ENCODE assay signal across 20 cellular contexts in genomic region chr2:118913805-118914645, GRCh38. TPM values are rescaled to one million over a fixed set of nuclear protein-coding genes. Genes with fewer than 3 reads are reported as not detected.
DNase-seq lines count a peak whose midpoint lies in the region; ATAC-seq and TF ChIP-seq lines count a peak whose summit lies in the region.
"Had no signal": no experiment of that assay in that cellular context is flagged by ENCODE, and none has a peak within 500 bp of the region (broad histone marks: within the 10 kb centered on the region; RNA-seq: fewer than 3 reads in every experiment).

No MANE protein-coding gene starts in this region.

- H3K4me1 Mint-ChIP-seq in Caco-2 (ENCODE audit: low read depth, unreplicated experiment) (peaks cover 18% of the 10 kb centered on the region), osteocyte (ENCODE audit: unreplicated experiment) (no peaks in the 10 kb centered on the region)
- peaks cover 0 to 6% (median under 1%) of the 10 kb centered on the region in 4 donors for H3K4me1 Mint-ChIP-seq in naive thymus-derived CD8-positive, alpha-beta T cell
- H3K4me1 Mint-ChIP-seq: CD8-positive, alpha-beta memory T cell; GM23338; stimulated activated memory B cell treated with anti-CD40 and anti-IgM and Interleukin-4, amounts not matched to agents 10 μg/mL and 1 μg/mL and 100 μg/mL, for 72 hours had no signal

- peaks cover 31% of the 10 kb centered on the region for H3K9me3 ChIP-seq in Caco-2
- H3K9me3 ChIP-seq in WERI-Rb-1 (ENCODE audit: severe bottlenecking), result no peaks in the 10 kb centered on the region
- H3K9me3 ChIP-seq: vagina had no signal

- CTCF ChIA-PET in Caco-2 (lab: Charles Lee), result interaction anchor here (0.8 kb wide), 1 partner anchor 32 kb away, joined by 3 read pairs; no protein-coding TSS in a partner anchor

- TF ChIP-seq CTCF in Caco-2 (IDR thresholded peaks at IDR 0.05; ENCODE audit: insufficient read depth in 1 of 2, low read depth in 1 of 2, low read length in 1 of 2, severe bottlenecking in 1 of 2, unreplicated experiment in 1 of 2) (no peak), epithelial cell of proximal tubule (conservative IDR thresholded peaks at IDR 0.05; ENCODE audit: low read depth, low read length) (no peak), osteocyte (IDR thresholded peaks at IDR 0.05) (no peak), WERI-Rb-1 (IDR thresholded peaks at IDR 0.05; ENCODE audit: low read depth, low read length) (no peak)

- H3K27ac Mint-ChIP-seq in Caco-2 (ENCODE audit: unreplicated experiment) (peak overlapping the region; percentile 83), osteocyte (ENCODE audit: unreplicated experiment) (no peak overlapping the region)
- peak overlapping the region in 1 of 10 donors; percentile 11 for H3K27ac Mint-ChIP-seq in naive thymus-derived CD8-positive, alpha-beta T cell
- H3K27ac Mint-ChIP-seq: CD8-positive, alpha-beta memory T cell; GM23338; stimulated activated memory B cell treated with anti-CD40 and anti-IgM and Interleukin-4, amounts not matched to agents 10 μg/mL and 1 μg/mL and 100 μg/mL, for 72 hours had no signal

- H3K4me1 ChIP-seq in Caco-2, result peaks cover 23% of the 10 kb centered on the region
- H3K4me1 ChIP-seq: vagina had no signal

- H3K36me3 ChIP-seq in Caco-2 (ENCODE audit: control insufficient read depth, insufficient read depth, low read length) (no peaks in the 10 kb centered on the region), WERI-Rb-1 (no peaks in the 10 kb centered on the region)
- H3K36me3 ChIP-seq: vagina had no signal

- H3K27me3 ChIP-seq in Caco-2 (replicated peaks; ENCODE audit: control insufficient read depth, insufficient read depth, low read length) (no peaks in the 10 kb centered on the region), WERI-Rb-1 (ENCODE audit: insufficient read depth, low read depth, severe bottlenecking) (no peaks in the 10 kb centered on the region)
- H3K27me3 ChIP-seq: vagina had no signal

- no peak overlapping the region for H3K27ac ChIP-seq in WERI-Rb-1
- H3K27ac ChIP-seq: KMS-11, SK-N-MC, vagina, VCaP had no signal

- no peak for DNase-seq in Caco-2
- peak; percentile 60 for DNase-seq in M059J (ENCODE audit: low read depth)
- DNase-seq in epithelial cell of proximal tubule (ENCODE audit: low read depth), result peak; percentile 48
- DNase-seq in osteocyte (ENCODE audit: extremely low spot score, unreplicated experiment), result peak; percentile 57
- DNase-seq in WERI-Rb-1, result no peak
- no peak for DNase-seq in NCI-H774 (lab: John Stamatoyannopoulos, UW)
- no peak for DNase-seq in T-helper 9 cell
- no peak for DNase-seq in naive thymus-derived CD8-positive, alpha-beta T cell
- DNase-seq: activated gamma-delta T cell, NCI-H2029 treated with DMSO at 0.1 percent for 48 hours, NCI-H748 treated with DMSO at 0.1 percent for 48 hours, retina had no signal

- POLR2A ChIA-PET in Caco-2 (lab: Charles Lee), result no interaction called here
- POLR2A ChIA-PET in naive thymus-derived CD8-positive, alpha-beta T cell (lab: Charles Lee), result interaction anchor here (1.0 to 1.4 kb wide), 2 partner anchors 10 to 27 kb away, joined by 3 read pairs; no protein-coding TSS in a partner anchor

- H3K4me3 ChIP-seq in Caco-2 (ENCODE audit: low read depth, low read length) (no peak overlapping the region), epithelial cell of proximal tubule (ENCODE audit: low read depth, low read length) (no peak overlapping the region), WERI-Rb-1 (ENCODE audit: low read depth, low read length) (no peak overlapping the region)
- H3K4me3 ChIP-seq: GM23338, SK-N-MC, vagina had no signal

- intact Hi-C loops in Caco-2 (cut with micrococcal nuclease; ENCODE audit: unreplicated experiment), result loop anchor here (1.0 to 5.0 kb wide), 4 partner anchors 9 to 53 kb away; no protein-coding TSS in a partner anchor

- no peak for ATAC-seq in naive thymus-derived CD8-positive, alpha-beta T cell
- ATAC-seq: GM23338; stimulated activated memory B cell treated with anti-CD40 and anti-IgM and Interleukin-4, amounts not matched to agents 10 μg/mL and 1 μg/mL and 100 μg/mL, for 72 hours had no signal

- H3K27me3 Mint-ChIP-seq in Caco-2 (ENCODE audit: insufficient read depth, unreplicated experiment) (no peaks in the 10 kb centered on the region), osteocyte (ENCODE audit: unreplicated experiment) (no peaks in the 10 kb centered on the region)
- peaks cover 0 to 2% (median 0%) of the 10 kb centered on the region in 5 donors for H3K27me3 Mint-ChIP-seq in naive thymus-derived CD8-positive, alpha-beta T cell

- H3K4me3 Mint-ChIP-seq in Caco-2 (ENCODE audit: unreplicated experiment) (peak overlapping the region; percentile 48), osteocyte (ENCODE audit: unreplicated experiment) (no peak overlapping the region)
- H3K4me3 Mint-ChIP-seq in naive thymus-derived CD8-positive, alpha-beta T cell, result no peak overlapping the region
- H3K4me3 Mint-ChIP-seq: CD8-positive, alpha-beta memory T cell; GM23338; stimulated activated memory B cell treated with anti-CD40 and anti-IgM and Interleukin-4, amounts not matched to agents 10 μg/mL and 1 μg/mL and 100 μg/mL, for 72 hours had no signal

- H3K9me3 Mint-ChIP-seq in Caco-2 (ENCODE audit: unreplicated experiment) (no peaks in the 10 kb centered on the region), osteocyte (ENCODE audit: unreplicated experiment) (no peaks in the 10 kb centered on the region)
- H3K9me3 Mint-ChIP-seq in naive thymus-derived CD8-positive, alpha-beta T cell, result peaks cover 0 to 3% (median 0%) of the 10 kb centered on the region in 9 donors
- H3K9me3 Mint-ChIP-seq: CD8-positive, alpha-beta memory T cell; GM23338 had no signal

- H3K36me3 Mint-ChIP-seq in Caco-2 (ENCODE audit: insufficient read depth, unreplicated experiment) (peaks cover 11% of the 10 kb centered on the region), osteocyte (ENCODE audit: unreplicated experiment) (no peaks in the 10 kb centered on the region)
- no peaks in the 10 kb centered on the region for H3K36me3 Mint-ChIP-seq in naive thymus-derived CD8-positive, alpha-beta T cell
- H3K36me3 Mint-ChIP-seq: CD8-positive, alpha-beta memory T cell; stimulated activated memory B cell treated with anti-CD40 and anti-IgM and Interleukin-4, amounts not matched to agents 10 μg/mL and 1 μg/mL and 100 μg/mL, for 72 hours had no signal

- BruUV-seq in Caco-2 (replicated peaks; lab: Mats Ljungman, UMichigan), result no TSS peak

RNA-seq across cellular contexts. Expression of gene MARCO, which starts 28.0 kb away (rescaled TPM):
- total RNA-seq in Caco-2 (2022) (0.43 TPM in 1 of 2 replicates, not detected in the other), epithelial cell of proximal tubule (not detected in 2 replicates), osteocyte (not detected in 2 replicates)
- total RNA-seq in M059J (2014; rRNA removed; shearing (Covaris generic)), result not detected in 2 replicates
- total RNA-seq in naive thymus-derived CD8-positive, alpha-beta T cell, result not detected
- not detected for polyA plus RNA-seq in naive thymus-derived CD8-positive, alpha-beta T cell
- total RNA-seq: activated CD8-positive, alpha-beta memory T cell treated with anti-CD3 and anti-CD28 coated beads for 36 hours; CD8-positive, alpha-beta memory T cell; GM23338 had no signal
- polyA plus RNA-seq: CD8-positive, alpha-beta memory T cell; GM23338 had no signal

Comparison
In these comparisons a context has a peak if more than half of its experiments do, and no peak if none do; other contexts are left out.
1. DNase-seq: peak in M059J (single experiment), epithelial cell of proximal tubule (single experiment) and osteocyte (single experiment); none in Caco-2 (0 of 2), WERI-Rb-1 (single experiment), NCI-H774 (single experiment), T-helper 9 cell (single experiment) and naive thymus-derived CD8-positive, alpha-beta T cell (0 of 10).